1 cellular context compared by ENCODE assay signal in genomic region chr9:122810306-122810946, GRCh38.
TF ChIP-seq lines count a peak whose summit lies in the region.

No MANE protein-coding gene starts in this region.

TF ChIP-seq in GM23338, 12 proteins besides CTCF, POLR2A, EP300 and RAD21:
- TF ChIP-seq ZNF462 (CRISPR knock-in tag; IDR thresholded peaks at IDR 0.05) (no peak), ETS1 (IDR thresholded peaks at IDR 0.05) (no peak)
